8 cellular contexts compared by ENCODE assay signal in the genomic region with DNA sequence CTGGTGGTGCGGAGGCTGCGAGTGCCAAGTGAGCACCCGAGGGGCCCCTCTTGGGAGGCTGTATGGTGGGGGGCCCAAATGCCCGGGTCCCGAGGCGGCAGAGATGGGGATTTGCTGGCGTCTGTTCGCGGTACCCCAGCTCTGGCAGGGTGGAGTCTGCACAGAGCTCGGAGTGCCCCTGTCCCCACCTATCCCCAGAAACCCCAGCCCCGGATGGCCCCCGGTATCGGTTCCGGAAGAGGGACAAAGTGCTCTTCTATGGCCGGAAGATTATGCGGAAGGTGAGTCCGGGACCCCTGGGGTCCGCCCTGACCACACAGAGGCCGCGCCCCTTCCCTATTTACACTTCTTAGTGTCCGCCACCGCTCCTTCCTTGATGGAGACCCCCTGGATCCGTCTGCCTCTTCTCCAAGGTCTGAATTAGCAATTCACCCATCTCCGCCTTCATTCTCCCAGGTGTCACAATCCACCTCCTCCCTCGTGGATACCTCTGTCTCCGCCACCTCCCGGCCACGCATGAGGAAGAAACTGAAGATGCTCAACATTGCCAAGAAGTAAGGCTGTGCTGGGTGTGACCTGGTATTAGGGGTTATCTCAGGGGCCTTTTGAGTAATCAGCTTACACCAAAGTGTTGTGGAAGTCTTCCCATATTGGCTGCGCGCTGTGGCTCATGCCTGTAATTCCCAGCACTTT. TPM values are rescaled to one million over a fixed set of nuclear protein-coding genes. Genes with fewer than 3 reads are reported as not detected.
DNase-seq lines count a peak whose midpoint lies in the region; FAIRE-seq and TF ChIP-seq lines count a peak whose summit lies in the region.

No MANE protein-coding gene starts in this region.

- DNase-seq in epithelial cell of esophagus (ENCODE audit: low read depth) (peak; percentile 28), COLO668 (lab: John Stamatoyannopoulos, UW; ENCODE audit: unreplicated experiment) (no peak), urothelium cell line (ENCODE audit: low spot score) (no peak), occipital lobe (lab: John Stamatoyannopoulos, UW) (no peak)
- no peak for DNase-seq in activated CD4-positive, alpha-beta T cell treated with anti-CD3 and anti-CD28 coated beads for 48 hours

- H3K4me3 ChIP-seq in OCI-LY1 (ENCODE audit: low read depth, low read length, poor library complexity, severe bottlenecking) (peak overlapping the region; percentile 68), epithelial cell of esophagus (ENCODE audit: low read length) (peak overlapping the region; percentile 93), neutrophil (ENCODE audit: low read depth in 1 of 2, low read length in 1 of 2) (peak overlapping the region; percentile 91 to 99)

- no peaks in the 10 kb centered on the region for H3K79me2 ChIP-seq in OCI-LY1 (ENCODE audit: insufficient read depth, low read length)

- H3F3A ChIP-seq in OCI-LY1 (ENCODE audit: insufficient read depth, low read length): no peaks in the 10 kb centered on the region

- H3K27me3 ChIP-seq in OCI-LY1 (ENCODE audit: insufficient read depth, low read length): no peaks in the 10 kb centered on the region
- peaks cover 17% of the 10 kb centered on the region for H3K27me3 ChIP-seq in neutrophil

- no peak overlapping the region for H2AFZ ChIP-seq in OCI-LY1 (ENCODE audit: low read length)

- H4K20me1 ChIP-seq in OCI-LY1 (ENCODE audit: insufficient read depth, low read length): no peaks in the 10 kb centered on the region

- in situ Hi-C loops in GM18951 (cut with MboI; ENCODE audit: low sequenced_read_pairs, unreplicated experiment): no loop called here

- H3K4me1 ChIP-seq in OCI-LY1 (ENCODE audit: insufficient read depth, low read length, severe bottlenecking): peaks cover 13% of the 10 kb centered on the region
- H3K4me1 ChIP-seq in neutrophil (ENCODE audit: control insufficient read depth in 1 of 2, insufficient read depth in 1 of 2, low read depth in 1 of 2, low read length in 1 of 2): peaks cover 37 to 38% of the 10 kb centered on the region in 2 experiments

- no peak for FAIRE-seq in urothelium cell line (lab: Jason Lieb, UNC)

- H3K9me2 ChIP-seq in OCI-LY1 (ENCODE audit: low read depth, low read length): no peaks in the 10 kb centered on the region

- H3K36me3 ChIP-seq in OCI-LY1 (ENCODE audit: insufficient read depth, low read length) (peaks cover 24% of the 10 kb centered on the region), neutrophil (peaks cover 47% of the 10 kb centered on the region)

- peak overlapping the region; percentile 66 for H3K9ac ChIP-seq in OCI-LY1 (ENCODE audit: low read length)

- H3K9me3 ChIP-seq in OCI-LY1 (ENCODE audit: low read length) (no peaks in the 10 kb centered on the region), neutrophil (no peaks in the 10 kb centered on the region)

- peak; percentile 9 for TF ChIP-seq POLR2A in GM18951 (IDR thresholded peaks at IDR 0.05; ENCODE audit: extremely low read depth, insufficient read depth, insufficient read length)

- H3K27ac ChIP-seq in OCI-LY1 (ENCODE audit: low read depth, low read length, poor library complexity, severe bottlenecking): no peak overlapping the region
- peak overlapping the region; percentile 76 for H3K27ac ChIP-seq in neutrophil

- TF ChIP-seq CTCF in OCI-LY1 (IDR thresholded peaks at IDR 0.05; ENCODE audit: low read length) (no peak), epithelial cell of esophagus (IDR thresholded peaks at IDR 0.05; ENCODE audit: insufficient read depth, low read depth, low read length, missing control alignments) (peak; percentile 18), neutrophil (IDR thresholded peaks at IDR 0.05) (no peak)

- H3K4me2 ChIP-seq in OCI-LY1 (ENCODE audit: low read length): peak overlapping the region; percentile 81

RNA-seq across cellular contexts. Expression of gene PNPLA6, which starts 0.6 kb away (rescaled TPM):
- total RNA-seq in occipital lobe: 49.0 TPM

RNA-seq across cellular contexts. Expression of gene MCOLN1, which starts 13.7 kb away (rescaled TPM):
- total RNA-seq in occipital lobe: 9.8 TPM

RNA-seq across cellular contexts. Expression of gene ZNF358, which starts 20.2 kb away (rescaled TPM):
- 9.0 TPM for total RNA-seq in occipital lobe

RNA-seq across cellular contexts. Expression of gene PEX11G, which starts 47.3 kb away (rescaled TPM):
- total RNA-seq in occipital lobe: 0.94 TPM

RNA-seq across cellular contexts. Expression of gene CAMSAP3, which starts 59.5 kb away (rescaled TPM):
- 17.0 TPM for total RNA-seq in occipital lobe
